ENCODE assay signal across 9 cellular contexts in the genomic region with DNA sequence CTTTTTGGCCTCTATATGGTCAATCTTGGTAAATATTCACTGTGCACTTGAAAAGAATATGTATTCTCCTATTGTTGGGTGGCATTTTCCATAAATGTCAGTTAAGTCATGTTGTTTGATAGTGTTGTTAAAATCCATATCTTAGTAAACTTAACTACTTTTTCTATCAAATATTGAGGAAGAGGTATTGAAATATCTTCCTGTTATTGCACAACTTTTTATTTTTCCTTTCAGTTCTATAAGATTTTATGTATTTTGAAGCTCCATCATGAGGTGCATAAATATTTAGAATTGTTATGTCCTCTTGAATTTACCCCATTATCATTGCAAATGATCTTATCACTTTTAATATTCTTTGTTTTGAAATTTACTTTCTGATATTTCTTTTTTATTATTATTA. TPM values are rescaled to one million over a fixed set of nuclear protein-coding genes. Genes with fewer than 3 reads are reported as not detected.
"Had no signal": no experiment of that assay in that cellular context is flagged by ENCODE, and none has a peak within 500 bp of the region (broad histone marks: within the 10 kb centered on the region; RNA-seq: fewer than 3 reads in every experiment).

No MANE protein-coding gene starts in this region.

- DNase-seq: H9, HCEC 1CT, KBM-7 had no signal

- ATAC-seq: GM23338 had no signal

- H2AFZ ChIP-seq: GM23338 had no signal

- H3K4me3 ChIP-seq: GM23338 had no signal

- H3K4me2 ChIP-seq: GM23338, KMS-11 had no signal

- H3K9ac ChIP-seq: KMS-11 had no signal

- H3K27ac ChIP-seq: KMS-11 had no signal

- FAIRE-seq: H1, H54, HTR-8/SVneo had no signal

RNA-seq across cellular contexts. Expression of a gene that starts 3.4 kb away (rescaled TPM):
- total RNA-seq: GM23338, H1, H9, HT-29 had no signal
- polyA plus RNA-seq: GM23338, H1 had no signal
